Comparison of ENCODE assay signal across 8 cellular contexts in genomic region chr9:72557549-72557948, GRCh38. TPM values are rescaled to one million over a fixed set of nuclear protein-coding genes. Genes with fewer than 3 reads are reported as not detected.
A peak's percentile ranks its signal among the peaks of the same experiment; 100 is the strongest.
DNase-seq lines count a peak whose midpoint lies in the region; ATAC-seq, FAIRE-seq and TF ChIP-seq lines count a peak whose summit lies in the region.

No MANE protein-coding gene starts in this region.

- H3K27ac Mint-ChIP-seq in nephron progenitor cell: peak overlapping the region; percentile 65

- no peak overlapping the region for H3K9ac ChIP-seq in SK-N-MC (ENCODE audit: insufficient read length)

- DNase-seq in DMS53 treated with DMSO at 0.1 percent for 48 hours (lab: John Stamatoyannopoulos, UW; ENCODE audit: unreplicated experiment) (peak; percentile 49), SK-N-MC (ENCODE audit: low read depth, low spot score) (no peak), brain microvascular endothelial cell (peak; percentile 86), nephron progenitor cell (peak; percentile 2), caudate nucleus (lab: John Stamatoyannopoulos, UW) (no peak), GM12892 (ENCODE audit: insufficient read length) (no peak)
- DNase-seq in central memory CD4-positive, alpha-beta T cell: no peak

- H3K36me3 Mint-ChIP-seq in nephron progenitor cell (ENCODE audit: low read depth): no peaks in the 10 kb centered on the region

- TF ChIP-seq CTCF in brain microvascular endothelial cell (IDR thresholded peaks at IDR 0.05; ENCODE audit: low read depth, low read length, missing control alignments) (no peak), nephron progenitor cell (IDR thresholded peaks at IDR 0.05) (no peak)

- H3K9me3 ChIP-seq in SK-N-MC (ENCODE audit: low read depth, low read length): no peaks in the 10 kb centered on the region

- no peak for FAIRE-seq in GM12892 (lab: Jason Lieb, UNC)

- H3K27ac ChIP-seq in SK-N-MC: 0 out of 2 replicates have a peak overlapping the region, but pooled peaks have one; percentile 26
- peak overlapping the region; percentile 49 for H3K27ac ChIP-seq in brain microvascular endothelial cell
- H3K27ac ChIP-seq in caudate nucleus (ENCODE audit: low read depth, low read length): no peak overlapping the region

- no peaks in the 10 kb centered on the region for H3K27me3 ChIP-seq in brain microvascular endothelial cell (replicated peaks)

- peaks cover 2% of the 10 kb centered on the region for H3K27me3 Mint-ChIP-seq in nephron progenitor cell (ENCODE audit: low read depth, poor library complexity)

- in situ Hi-C loops in brain microvascular endothelial cell (cut with HindIII; ENCODE audit: low pct_ligation_motif_present, low sequenced_read_pairs): no loop called here

- H3K4me3 ChIP-seq in SK-N-MC (no peak overlapping the region), brain microvascular endothelial cell (ENCODE audit: low read depth, low read length) (no peak overlapping the region)

- H3K9me3 Mint-ChIP-seq in nephron progenitor cell: no peaks in the 10 kb centered on the region

- peaks cover 33% of the 10 kb centered on the region for H3K4me1 Mint-ChIP-seq in nephron progenitor cell

- H3K4me3 Mint-ChIP-seq in nephron progenitor cell: no peak overlapping the region

- ATAC-seq in GM21367 (IDR thresholded peaks at IDR 0.05; ENCODE audit: unreplicated experiment): no peak

- no peaks in the 10 kb centered on the region for H3K36me3 ChIP-seq in SK-N-MC (ENCODE audit: insufficient read depth, low read length)
- no peaks in the 10 kb centered on the region for H3K36me3 ChIP-seq in brain microvascular endothelial cell (replicated peaks)

- TF ChIP-seq POLR2A in GM12892 (IDR thresholded peaks at IDR 0.05; ENCODE audit: low read depth, low read length): no peak

RNA-seq across cellular contexts. Expression of gene TMC1, which starts 36.1 kb away (rescaled TPM):
- polyA plus RNA-seq in GM12892 (2012; ENCODE audit: missing spikeins): not detected

Comparison
In these comparisons a context has a peak if more than half of its experiments do, and no peak if none do; other contexts are left out.
1. DNase-seq: peak in DMS53 treated with DMSO at 0.1 percent for 48 hours (single experiment), brain microvascular endothelial cell (single experiment) and nephron progenitor cell (single experiment); none in SK-N-MC (single experiment), central memory CD4-positive, alpha-beta T cell (single experiment), caudate nucleus (0 of 61) and GM12892 (single experiment).